ENCODE assay signal across 8 cellular contexts in genomic region chrX:71366674-71367256, GRCh38. TPM values are rescaled to one million over a fixed set of nuclear protein-coding genes. Genes with fewer than 3 reads are reported as not detected.
DNase-seq lines count a peak whose midpoint lies in the region; ATAC-seq and TF ChIP-seq lines count a peak whose summit lies in the region.

No MANE protein-coding gene starts in this region.

- H3K79me2 ChIP-seq in KMS-11 (ENCODE audit: insufficient read depth, low read depth) = peaks cover 30% of the 10 kb centered on the region

- H3K4me3 Mint-ChIP-seq in endodermal cell = peak overlapping the region; percentile 87

- H3K9ac ChIP-seq in KMS-11 = peak overlapping the region; percentile 74
- peak overlapping the region; percentile 69 for H3K9ac ChIP-seq in endodermal cell (ENCODE audit: extremely low read depth, low read length, poor library complexity, severe bottlenecking)

- H3K4me1 Mint-ChIP-seq in endodermal cell = peaks cover 2% of the 10 kb centered on the region

- H3K9me3 ChIP-seq in endodermal cell (ENCODE audit: control insufficient read depth, low read length) (no peaks in the 10 kb centered on the region), mononuclear cell (ENCODE audit: low read depth, low read length) (no peaks in the 10 kb centered on the region), thymus (ENCODE audit: control insufficient read depth) (no peaks in the 10 kb centered on the region)

- H3K4me2 ChIP-seq in KMS-11 = peak overlapping the region; percentile 71

- 1% methylated on average over 36 of the region's 36 CpGs; no CpG with 5 or more reads in 1 of the 2 experiments for WGBS in endodermal cell (ENCODE audit: insufficient coverage in 1 of 2, insufficient read length in 1 of 2), 2 experiments
- under 1% methylated on average over 36 of the region's 36 CpGs for WGBS in thymus

- ATAC-seq in GM18868 (IDR thresholded peaks at IDR 0.05; ENCODE audit: unreplicated experiment) = peak; percentile 13

- no peaks in the 10 kb centered on the region for H4K20me1 ChIP-seq in KMS-11 (ENCODE audit: insufficient read depth)

- peaks cover 26% of the 10 kb centered on the region for H3K36me3 Mint-ChIP-seq in endodermal cell (ENCODE audit: low read depth)

- peak; percentile 73 for DNase-seq in activated CD8-positive, alpha-beta memory T cell treated with anti-CD3 and anti-CD28 coated beads for 24 hours
- DNase-seq in endodermal cell = no peak
- no peak for DNase-seq in NCI-H526 treated with DMSO at 0.1 percent for 48 hours (lab: John Stamatoyannopoulos, UW)

- peak overlapping the region; percentile 85 for H3K27ac ChIP-seq in 22Rv1
- H3K27ac ChIP-seq in KMS-11 = peak overlapping the region; percentile 75
- H3K27ac ChIP-seq in endodermal cell (ENCODE audit: low read depth, low read length) = peak overlapping the region; percentile 66
- peak overlapping the region; percentile 92 for H3K27ac ChIP-seq in thymus (ENCODE audit: low read depth)

- H2AFZ ChIP-seq in KMS-11 (ENCODE audit: low read depth) = peak overlapping the region; percentile 11; the same call in 1 of the 2 replicates

- H3K27me3 ChIP-seq in KMS-11 (ENCODE audit: insufficient read depth, low read depth) (no peaks in the 10 kb centered on the region), endodermal cell (ENCODE audit: control insufficient read depth, insufficient read depth, low read length, poor library complexity, severe bottlenecking) (no peaks in the 10 kb centered on the region), mononuclear cell (ENCODE audit: insufficient read depth, low read length) (no peaks in the 10 kb centered on the region), thymus (ENCODE audit: control insufficient read depth, insufficient read depth) (no peaks in the 10 kb centered on the region)

- H3K36me3 ChIP-seq in KMS-11 (ENCODE audit: insufficient read depth) (no peaks in the 10 kb centered on the region), endodermal cell (ENCODE audit: control insufficient read depth, insufficient read depth, low read length) (peaks cover 24% of the 10 kb centered on the region), thymus (ENCODE audit: control insufficient read depth, insufficient read depth) (peaks cover 4% of the 10 kb centered on the region)

- TF ChIP-seq CTCF in 22Rv1 (IDR thresholded peaks at IDR 0.05) (no peak), KMS-11 (conservative IDR thresholded peaks at IDR 0.05; ENCODE audit: low read depth, low read length) (no peak), endodermal cell (conservative IDR thresholded peaks at IDR 0.05) (no peak)

- peak overlapping the region; percentile 93 for H3K27ac Mint-ChIP-seq in endodermal cell

- no peak overlapping the region for H3K4me3 ChIP-seq in KMS-11 (IDR thresholded peaks at IDR 0.05; ENCODE audit: insufficient read depth, low read depth, low read length)
- H3K4me3 ChIP-seq in endodermal cell (ENCODE audit: low read length) = peak overlapping the region; percentile 93
- H3K4me3 ChIP-seq in mononuclear cell (ENCODE audit: low read length) = peak overlapping the region; percentile 72
- H3K4me3 ChIP-seq in thymus (ENCODE audit: low read length) = peak overlapping the region; percentile 70

- H3K9me3 Mint-ChIP-seq in endodermal cell = peaks cover 63% of the 10 kb centered on the region

- H3K4me1 ChIP-seq in KMS-11 (ENCODE audit: low read depth, poor library complexity, severe bottlenecking) (peaks cover 8% of the 10 kb centered on the region), endodermal cell (ENCODE audit: control insufficient read depth, insufficient read depth, low read length) (no peaks in the 10 kb centered on the region), mononuclear cell (ENCODE audit: insufficient read depth, low read length) (peaks cover 24% of the 10 kb centered on the region), thymus (ENCODE audit: control insufficient read depth, insufficient read depth, low read length) (peaks cover 3% of the 10 kb centered on the region)

- no peaks in the 10 kb centered on the region for H3K27me3 Mint-ChIP-seq in endodermal cell (ENCODE audit: insufficient read depth)

RNA-seq across cellular contexts. Expression of gene TAF1, which starts 0.6 kb away (rescaled TPM):
- total RNA-seq in endodermal cell (10 to 100 TPM; 43.1 to 44.9 TPM), mononuclear cell (61.8 TPM)
- polyA plus RNA-seq in endodermal cell (2013, experiment 1 of 2) = 23.2 TPM
- polyA plus RNA-seq in endodermal cell (2013, experiment 2 of 2) = 22.0 TPM
- polyA plus RNA-seq in thymus = 14.6 TPM
